Comparison of ENCODE assay signal across 8 cellular contexts in the genomic region with DNA sequence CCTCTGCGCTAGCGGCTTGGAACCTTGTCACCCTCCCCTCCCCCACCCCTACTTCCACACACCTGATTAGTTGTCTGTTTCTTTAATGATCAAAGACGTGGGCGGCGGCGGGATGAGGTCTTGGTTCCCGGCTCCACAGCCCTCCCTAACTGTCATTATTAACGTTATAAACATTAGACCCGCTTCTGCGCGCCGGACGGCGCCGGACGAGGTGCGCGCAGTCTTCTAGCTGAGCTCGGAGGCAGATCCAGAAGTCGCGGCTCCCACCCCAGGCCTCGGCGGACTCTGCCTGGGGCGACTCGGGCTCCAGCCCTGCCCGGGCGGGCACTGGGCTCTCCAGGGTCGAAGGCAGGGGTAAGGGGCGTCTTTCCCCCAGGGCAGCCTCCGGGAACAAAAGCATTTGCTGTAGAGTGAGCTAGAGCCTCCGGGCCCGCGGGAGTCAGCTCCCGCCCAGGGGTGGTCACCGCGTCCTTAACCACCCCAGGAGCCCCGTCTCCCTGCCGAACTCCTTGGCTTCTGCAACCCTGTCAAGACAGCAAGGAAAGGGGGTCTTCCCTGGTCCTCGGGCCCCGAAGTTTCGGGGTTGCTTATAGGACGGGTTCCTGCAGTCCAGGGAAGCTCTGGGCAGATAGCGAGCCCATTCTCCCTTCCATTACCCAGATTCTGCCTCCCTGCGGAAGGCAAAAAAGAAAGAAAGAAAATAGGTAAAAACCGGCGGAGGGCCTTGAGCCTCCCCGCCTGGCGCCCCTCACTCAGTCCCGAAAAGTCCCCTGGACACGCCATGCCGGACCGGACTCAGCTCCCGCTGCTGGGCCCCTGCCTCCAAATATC. TPM values are rescaled to one million over a fixed set of nuclear protein-coding genes. Genes with fewer than 3 reads are reported as not detected.
DNase-seq lines count a peak whose midpoint lies in the region; ATAC-seq and TF ChIP-seq lines count a peak whose summit lies in the region.

No MANE protein-coding gene starts in this region.

- no peak for TF ChIP-seq EP300 in SK-N-SH (IDR thresholded peaks at IDR 0.05; ENCODE audit: borderline replicate concordance in 1 of 2, low read depth in 1 of 2, low read length in 1 of 2)

- H3K4me2 ChIP-seq in SK-N-SH = peak overlapping the region; percentile 92

- intact Hi-C loops in Right ventricle myocardium superior (cut with DNase I) (loop anchor here (2.0 to 5.0 kb wide), 2 partner anchors 179 to 194 kb away; no protein-coding TSS in a partner anchor), gastrocnemius medialis (cut with DNase I; ENCODE audit: low total_unique reads) (loop anchor here (1.0 to 10.0 kb wide), 4 partner anchors 153 to 1147 kb away; no protein-coding TSS in a partner anchor)

- 25% methylated on average over 29 of the region's 53 CpGs for WGBS in SK-N-SH (ENCODE audit: low lambda C conversion rate)

- no peak for TF ChIP-seq RAD21 in SK-N-SH (IDR thresholded peaks at IDR 0.05; ENCODE audit: low read length)

- DNase-seq in GM13977 (ENCODE audit: low spot score) (peak; percentile 43), SK-N-SH (peak; percentile 60), Right ventricle myocardium superior (no peak), gastrocnemius medialis (no peak), globus pallidus (ENCODE audit: low spot score) (no peak), C1 segment of cervical spinal cord (lab: John Stamatoyannopoulos, UW) (no peak)
- DNase-seq in stimulated activated CD4-positive, alpha-beta T cell treated with anti-CD3 and anti-CD28 coated beads, Interleukin-1b, Interleukin-23, amount 100 ng/mL, for 48 hours = no peak

- peak overlapping the region; percentile 41; the same call in 1 of the 2 replicates for H3K9ac ChIP-seq in SK-N-SH

- no peaks in the 10 kb centered on the region for H3K9me3 ChIP-seq in SK-N-SH
- H3K9me3 ChIP-seq in gastrocnemius medialis = no peaks in the 10 kb centered on the region

- POLR2A ChIA-PET in SK-N-SH (lab: Yijun Ruan, JAX) = interaction anchor here (0.8 to 3.4 kb wide), 6 partner anchors 74 to 194 kb away, joined by 3 to 17 read pairs (median 4); partner anchors contain the start of gene STRA6

- H2AFZ ChIP-seq in SK-N-SH (ENCODE audit: low read depth) = 0 out of 2 replicates have a peak overlapping the region, but pooled peaks have one; percentile 72

- in situ Hi-C loops in GM13977 (cut with MboI; ENCODE audit: low pct_unique_long_range_greater_than_20kb, low sequenced_read_pairs, unreplicated experiment) = no loop called here
- in situ Hi-C loops in gastrocnemius medialis (cut with MboI; ENCODE audit: low sequenced_read_pairs in 4 of 4) = loop anchor here in 2 of 4 donors (5.0 to 10.0 kb wide), 2 partner anchors 73 to 179 kb away; no protein-coding TSS in a partner anchor

- TF ChIP-seq CTCF in GM13977 (IDR thresholded peaks at IDR 0.05; ENCODE audit: extremely low read depth, insufficient read depth, missing control alignments) (no peak), SK-N-SH (IDR thresholded peaks at IDR 0.05) (no peak), gastrocnemius medialis (IDR thresholded peaks at IDR 0.05 in 4 of 5, conservative IDR thresholded peaks at IDR 0.05 in 1 of 5) (no peak)

- H4K20me1 ChIP-seq in SK-N-SH (ENCODE audit: insufficient read depth) = no peaks in the 10 kb centered on the region

- H3K27ac ChIP-seq in SK-N-SH (ENCODE audit: low read depth in 2 of 2, low read length in 1 of 2) (peak overlapping the region in 1 of 2 experiments; percentile 65; a peak in 1 of 4 replicates), gastrocnemius medialis (peak overlapping the region in 3 of 4 donors; percentile 27 to 59 (median 38))

- CTCF ChIA-PET in SK-N-SH (lab: Yijun Ruan, JAX) = interaction anchor here (0.6 to 6.5 kb wide), 43 partner anchors 11 to 310 kb away, joined by 3 to 110 read pairs (median 6); partner anchors contain the start of gene STRA6

- no peaks in the 10 kb centered on the region for H3K9me2 ChIP-seq in SK-N-SH

- peaks cover 32% of the 10 kb centered on the region for H3K27me3 ChIP-seq in SK-N-SH (ENCODE audit: insufficient read depth)
- H3K27me3 ChIP-seq in gastrocnemius medialis = peaks cover 58 to 73% (median 61%) of the 10 kb centered on the region in 3 donors

- peak overlapping the region; percentile 42 to 59 for H3K4me3 ChIP-seq in SK-N-SH (ENCODE audit: low read depth in 2 of 2, low read length in 1 of 2)
- peak overlapping the region; percentile 43 to 57 (median 50) for H3K4me3 ChIP-seq in gastrocnemius medialis

- no peaks in the 10 kb centered on the region for H3K79me2 ChIP-seq in SK-N-SH (ENCODE audit: insufficient read depth)

- ATAC-seq in Right ventricle myocardium superior (ENCODE audit: poor library complexity) = peak; percentile 45
- peak; percentile 15 to 26 for ATAC-seq in gastrocnemius medialis
- ATAC-seq in GM18861 (IDR thresholded peaks at IDR 0.05; ENCODE audit: unreplicated experiment) = no peak

- no peak for TF ChIP-seq POLR2A in gastrocnemius medialis (IDR thresholded peaks at IDR 0.05)

- H3K36me3 ChIP-seq in SK-N-SH (replicated peaks in 1 of 2; ENCODE audit: control insufficient read depth in 1 of 2, insufficient read depth in 2 of 2, low read length in 1 of 2) (no peaks in the 10 kb centered on the region), gastrocnemius medialis (no peaks in the 10 kb centered on the region)

- no peaks in the 10 kb centered on the region for H3F3A ChIP-seq in SK-N-SH (replicated peaks; ENCODE audit: insufficient read depth)

- H3K4me1 ChIP-seq in SK-N-SH (ENCODE audit: control insufficient read depth in 1 of 2, insufficient read depth in 2 of 2, low read depth in 1 of 2, low read length in 1 of 2) (peaks cover 0 to 31% of the 10 kb centered on the region in 2 experiments; a peak in 1 of 4 replicates), gastrocnemius medialis (peaks cover 0 to 19% of the 10 kb centered on the region in 2 donors)

TF ChIP-seq in SK-N-SH, 30 proteins besides CTCF, POLR2A, EP300 and RAD21:
- no peak for TF ChIP-seq SIN3A (IDR thresholded peaks at IDR 0.05; ENCODE audit: borderline replicate concordance, low read depth, low read length)
- no peak for TF ChIP-seq MXI1 (IDR thresholded peaks at IDR 0.05; ENCODE audit: low read depth, low read length)
- no peak for TF ChIP-seq TAF1 (IDR thresholded peaks at IDR 0.05; ENCODE audit: borderline replicate concordance, low read depth, low read length)
- TF ChIP-seq CHD2 (IDR thresholded peaks at IDR 0.05; ENCODE audit: low read length, partially characterized antibody) = no peak
- TF ChIP-seq IRF3 (IDR thresholded peaks at IDR 0.05; ENCODE audit: low read depth, low read length) = no peak
- no peak for TF ChIP-seq TEAD4 (IDR thresholded peaks at IDR 0.05; ENCODE audit: borderline replicate concordance, insufficient read depth)
- TF ChIP-seq ELF1 (IDR thresholded peaks at IDR 0.05) = no peak
- TF ChIP-seq YY1 (IDR thresholded peaks at IDR 0.05; ENCODE audit: low read depth) = no peak
- no peak for TF ChIP-seq GABPA (IDR thresholded peaks at IDR 0.05; ENCODE audit: low read depth)

RNA-seq across cellular contexts. Expression of gene ISLR2, which starts 2.2 kb away (rescaled TPM):
- 0.56 and 0.58 TPM in 2 replicates for polyA plus RNA-seq in SK-N-SH (2012; rRNA removed)
- 0.46 and 0.64 TPM in 2 replicates for polyA plus RNA-seq in SK-N-SH (2012; cell fraction: cytosol; rRNA removed)
- polyA plus RNA-seq in SK-N-SH (2012; cell fraction: nucleus; rRNA removed) = 0.45 and 1.1 TPM in 2 replicates
- total RNA-seq in Right ventricle myocardium superior (2.7 TPM), gastrocnemius medialis (1 to 10 TPM in 3 of 4 donors, under 1 TPM in 1; 0.62 to 3.9 (median 2.0) TPM)

RNA-seq across cellular contexts. Expression of gene ISLR, which starts 45.3 kb away (rescaled TPM):
- polyA plus RNA-seq in SK-N-SH (2012; rRNA removed) = 3.4 and 7.3 TPM in 2 replicates
- polyA plus RNA-seq in SK-N-SH (2012; cell fraction: cytosol; rRNA removed) = 1.9 and 3.0 TPM in 2 replicates
- 1.7 and 1.9 TPM in 2 replicates for polyA plus RNA-seq in SK-N-SH (2012; cell fraction: nucleus; rRNA removed)
- 11.6 TPM for total RNA-seq in Right ventricle myocardium superior
- 10 to 100 TPM in 3 of 4 donors, 1 to 10 TPM in 1; 5.9 to 29.4 (median 25.9) TPM for total RNA-seq in gastrocnemius medialis

RNA-seq across cellular contexts. Expression of gene GOLGA6A, which starts 45.8 kb away (rescaled TPM):
- polyA plus RNA-seq in SK-N-SH (2012; rRNA removed) = not detected in 2 replicates
- polyA plus RNA-seq in SK-N-SH (2012; cell fraction: cytosol; rRNA removed) = not detected in 2 replicates
- polyA plus RNA-seq in SK-N-SH (2012; cell fraction: nucleus; rRNA removed) = 0.02 TPM in 2 replicates
- not detected for total RNA-seq in Right ventricle myocardium superior
- under 1 TPM in 2 of 4 donors, not detected in 2; 0.10 to 0.83 TPM for total RNA-seq in gastrocnemius medialis

Comparison
In these comparisons a context has a peak if more than half of its experiments do, and no peak if none do; other contexts are left out.
1. DNase-seq: peak in GM13977 (single experiment) and SK-N-SH (single experiment); none in Right ventricle myocardium superior (single experiment), gastrocnemius medialis (0 of 2), globus pallidus (single experiment), C1 segment of cervical spinal cord (0 of 14) and stimulated activated CD4-positive, alpha-beta T cell treated with anti-CD3 and anti-CD28 coated beads, Interleukin-1b, Interleukin-23, amount 100 ng/mL, for 48 hours (single experiment).